Comparison of ENCODE assay signal across 27 cellular contexts in genomic region chr20:11301699-11302098, GRCh38.
"Had no signal": no experiment of that assay in that cellular context is flagged by ENCODE, and none has a peak within 500 bp of the region (broad histone marks: within the 10 kb centered on the region; RNA-seq: fewer than 3 reads in every experiment).

No MANE protein-coding gene starts in this region.

- H3K36me3 Mint-ChIP-seq: activated naive CD4-positive, alpha-beta T cell treated with anti-CD3 and anti-CD28 coated beads, Interleukin-2, amount 10 ng/mL, durations not matched to agents 7 days and 5 days; activated naive CD8-positive, alpha-beta T cell treated with anti-CD3 and anti-CD28 coated beads for 36 hours had no signal

- H3K4me1 Mint-ChIP-seq: activated CD4-positive, alpha-beta T cell treated with anti-CD3 and anti-CD28 coated beads for 36 hours; activated naive CD4-positive, alpha-beta T cell treated with anti-CD3 and anti-CD28 coated beads, Interleukin-2, amount 10 ng/mL, durations not matched to agents 7 days and 5 days; activated naive CD8-positive, alpha-beta T cell treated with anti-CD3 and anti-CD28 coated beads for 36 hours had no signal

- H3K9me3 Mint-ChIP-seq: activated naive CD8-positive, alpha-beta T cell treated with anti-CD3 and anti-CD28 coated beads for 36 hours had no signal

- ATAC-seq: activated CD4-positive, alpha-beta T cell treated with anti-CD3 and anti-CD28 coated beads for 36 hours; activated CD8-positive, alpha-beta T cell treated with anti-CD3 and anti-CD28 coated beads for 36 hours; activated T-cell treated with anti-CD3 and anti-CD28 coated beads, Interleukin-2, amount 50 U/mL, for 72 hours; Panc1; Right ventricle myocardium inferior had no signal

- DNase-seq: activated CD4-positive, alpha-beta T cell treated with anti-CD3 and anti-CD28 coated beads for 36 hours; activated CD4-positive, alpha-beta T cell treated with anti-CD3 and anti-CD28 coated beads, Interleukin-2, amount 50 U/mL, for 1 hour; activated CD8-positive, alpha-beta memory T cell treated with anti-CD3 and anti-CD28 coated beads, Interleukin-2, amount 50 U/mL, for 4 hours; activated CD8-positive, alpha-beta T cell treated with anti-CD3 and anti-CD28 coated beads for 36 hours; activated gamma-delta T cell treated with Interleukin-2 at 50 U/mL for 16 hours; activated naive CD4-positive, alpha-beta T cell treated with anti-CD3 and anti-CD28 coated beads, Interleukin-2, amount 10 ng/mL, durations not matched to agents 7 days and 5 days; activated naive CD8-positive, alpha-beta T cell treated with anti-CD3 and anti-CD28 coated beads for 36 hours; activated T-cell treated with anti-CD3 and anti-CD28 coated beads, Interleukin-2, amount 50 U/mL, for 72 hours; brain microvascular endothelial cell; Kasumi-1; KBM-7; NCI-H1048; NCI-H1417; NCI-H1930; NCI-H345; NCI-H510A; NCI-H526 treated with DMSO at 0.1 percent for 48 hours; NCI-H82; OCI-M1; RPMI8226; T-helper 1 cell had no signal

- H3K27me3 ChIP-seq: brain microvascular endothelial cell, cardiac muscle cell had no signal

- H3K4me3 ChIP-seq: cardiac muscle cell, SK-N-MC had no signal

- H3K27ac Mint-ChIP-seq: activated CD4-positive, alpha-beta T cell treated with anti-CD3 and anti-CD28 coated beads for 36 hours; activated CD8-positive, alpha-beta T cell treated with anti-CD3 and anti-CD28 coated beads for 36 hours; activated naive CD4-positive, alpha-beta T cell treated with anti-CD3 and anti-CD28 coated beads, Interleukin-2, amount 10 ng/mL, durations not matched to agents 7 days and 5 days; activated naive CD8-positive, alpha-beta T cell treated with anti-CD3 and anti-CD28 coated beads for 36 hours; activated T-cell treated with anti-CD3 and anti-CD28 coated beads, Interleukin-2, amount 50 U/mL, for 72 hours; activated T-helper 2 cell treated with anti-CD3 and anti-CD28 coated beads, Interferon-gamma antibody, Interleukin-2, Interleukin-4, amounts not matched to agents 10 μg/mL and 5 μg/mL and 100 μg/mL, durations not matched to agents 14 hours and 24 hours and 36 hours had no signal

- H3K27me3 Mint-ChIP-seq: activated CD4-positive, alpha-beta T cell treated with anti-CD3 and anti-CD28 coated beads for 36 hours; activated CD8-positive, alpha-beta T cell treated with anti-CD3 and anti-CD28 coated beads for 36 hours; activated naive CD4-positive, alpha-beta T cell treated with anti-CD3 and anti-CD28 coated beads, Interleukin-2, amount 10 ng/mL, durations not matched to agents 7 days and 5 days; activated naive CD8-positive, alpha-beta T cell treated with anti-CD3 and anti-CD28 coated beads for 36 hours had no signal

- H3K27ac ChIP-seq: brain microvascular endothelial cell, cardiac muscle cell, SK-N-MC, VCaP had no signal

- H3K36me3 ChIP-seq: brain microvascular endothelial cell, cardiac muscle cell had no signal

- H3K4me3 Mint-ChIP-seq: activated CD4-positive, alpha-beta T cell treated with anti-CD3 and anti-CD28 coated beads for 36 hours; activated CD8-positive, alpha-beta T cell treated with anti-CD3 and anti-CD28 coated beads for 36 hours; activated naive CD4-positive, alpha-beta T cell treated with anti-CD3 and anti-CD28 coated beads, Interleukin-2, amount 10 ng/mL, durations not matched to agents 7 days and 5 days; activated naive CD8-positive, alpha-beta T cell treated with anti-CD3 and anti-CD28 coated beads for 36 hours; activated T-cell treated with anti-CD3 and anti-CD28 coated beads, Interleukin-2, amount 50 U/mL, for 72 hours had no signal
